In the genomic region with DNA sequence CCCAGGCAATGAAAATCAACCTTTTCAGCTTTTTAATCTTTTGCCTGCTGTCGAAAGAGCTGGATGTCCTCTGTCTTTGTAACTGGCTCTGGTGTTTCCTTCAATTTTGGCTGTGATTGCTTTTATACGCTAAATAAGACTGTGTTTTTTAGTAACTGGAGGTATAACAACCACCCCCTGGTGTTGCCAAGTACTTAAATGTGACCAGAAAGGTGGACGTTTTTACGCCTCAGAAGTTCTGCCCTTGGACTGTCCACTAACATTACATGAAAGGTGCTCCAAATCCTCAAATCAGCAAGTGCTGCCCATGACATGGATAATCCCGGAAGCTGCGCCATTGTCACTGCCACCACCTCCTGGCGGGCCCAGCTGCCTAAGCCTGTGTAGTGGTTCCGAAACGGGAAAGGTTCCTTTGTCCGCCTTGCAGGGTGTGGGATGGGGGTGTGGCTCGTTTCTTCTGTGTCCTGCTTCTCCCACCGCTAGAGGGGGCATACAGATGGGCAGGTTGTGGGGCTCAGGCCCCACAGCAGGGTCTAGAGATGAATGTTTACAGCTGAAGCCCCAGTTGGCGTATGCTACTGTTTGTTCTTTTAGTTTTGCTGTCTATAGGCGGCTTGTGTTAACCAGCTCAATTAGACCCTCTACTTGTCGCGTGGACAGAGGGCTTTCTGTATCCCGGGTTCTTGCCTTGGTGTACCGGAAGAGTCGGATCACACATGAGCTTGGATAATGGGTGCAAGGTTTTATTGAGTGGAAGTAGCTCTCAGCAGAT, we compare ENCODE assay signal across 8 cellular contexts.
A peak's percentile ranks its signal among the peaks of the same experiment; 100 is the strongest.
DNase-seq lines count a peak whose midpoint lies in the region; TF ChIP-seq lines count a peak whose summit lies in the region.

No MANE protein-coding gene starts in this region.

- no peaks in the 10 kb centered on the region for H3F3A ChIP-seq in GM23248 (ENCODE audit: insufficient read depth)

- no peak overlapping the region for H3K9ac ChIP-seq in GM23248

- no peaks in the 10 kb centered on the region for H3K9me3 Mint-ChIP-seq in activated CD4-positive, alpha-beta memory T cell treated with anti-CD3 and anti-CD28 coated beads for 36 hours

- TF ChIP-seq CTCF in AG09319 (IDR thresholded peaks at IDR 0.05; ENCODE audit: low read depth, low read length) (peak; percentile 63), foreskin fibroblast (IDR thresholded peaks at IDR 0.05; ENCODE audit: low read depth, low read length) (peak; percentile 56), tibial artery (IDR thresholded peaks at IDR 0.05) (peak; percentile 16 to 19), tibial nerve (IDR thresholded peaks at IDR 0.05) (no peak)

- peaks cover 4% of the 10 kb centered on the region for H3K27me3 Mint-ChIP-seq in activated CD4-positive, alpha-beta memory T cell treated with anti-CD3 and anti-CD28 coated beads for 36 hours

- no peak for TF ChIP-seq POLR2A in tibial nerve (IDR thresholded peaks at IDR 0.05)

- no peaks in the 10 kb centered on the region for H3K9me3 ChIP-seq in GM23248 (ENCODE audit: low read depth)
- no peaks in the 10 kb centered on the region for H3K9me3 ChIP-seq in tibial artery
- no peaks in the 10 kb centered on the region for H3K9me3 ChIP-seq in tibial nerve

- H3K36me3 ChIP-seq in GM23248 (ENCODE audit: low read depth) (no peaks in the 10 kb centered on the region), tibial artery (no peaks in the 10 kb centered on the region), tibial nerve (no peaks in the 10 kb centered on the region)

- H3K9me2 ChIP-seq in GM23248 (ENCODE audit: insufficient read depth): no peaks in the 10 kb centered on the region

- H3K4me3 ChIP-seq in GM23248 (no peak overlapping the region), foreskin fibroblast (ENCODE audit: low read depth in 1 of 2, low read length in 2 of 2) (no peak overlapping the region), tibial artery (no peak overlapping the region), tibial nerve (no peak overlapping the region)

- no peaks in the 10 kb centered on the region for H3K79me2 ChIP-seq in GM23248 (ENCODE audit: insufficient read depth)

- POLR2A ChIA-PET in activated CD4-positive, alpha-beta memory T cell treated with anti-CD3 and anti-CD28 coated beads for 36 hours (lab: Charles Lee): no interaction called here

- H3K27ac ChIP-seq in GM23248: no peak overlapping the region
- no peak overlapping the region for H3K27ac ChIP-seq in tibial artery
- H3K27ac ChIP-seq in tibial nerve: no peak overlapping the region

- H3K27ac Mint-ChIP-seq in activated CD4-positive, alpha-beta memory T cell treated with anti-CD3 and anti-CD28 coated beads for 36 hours: no peak overlapping the region

- H3K4me1 ChIP-seq in GM23248 (ENCODE audit: insufficient read depth) (no peaks in the 10 kb centered on the region), tibial artery (no peaks in the 10 kb centered on the region), tibial nerve (peaks cover 0 to 5% (median 0%) of the 10 kb centered on the region in 4 donors)

- H3K4me1 Mint-ChIP-seq in activated CD4-positive, alpha-beta memory T cell treated with anti-CD3 and anti-CD28 coated beads for 36 hours (ENCODE audit: low read depth): peaks cover 2% of the 10 kb centered on the region

- H4K20me1 ChIP-seq in GM23248 (ENCODE audit: insufficient read depth): no peaks in the 10 kb centered on the region

- H3K27me3 ChIP-seq in GM23248 (replicated peaks; ENCODE audit: insufficient read depth) (no peaks in the 10 kb centered on the region), tibial artery (peaks cover 0 to 32% of the 10 kb centered on the region in 2 donors), tibial nerve (peaks cover 0 to 1% of the 10 kb centered on the region in 2 donors)

- no peaks in the 10 kb centered on the region for H3K36me3 Mint-ChIP-seq in activated CD4-positive, alpha-beta memory T cell treated with anti-CD3 and anti-CD28 coated beads for 36 hours

- 43 to 48% methylated on average over 18 to 19 of the region's 19 CpGs for WGBS in GM23248 (ENCODE audit: low coverage in 1 of 2, low lambda C conversion rate in 2 of 2, missing lambda C conversion rate in 2 of 2), 2 experiments
- WGBS in tibial nerve, 2 donors: 47 to 53% methylated on average over 19 of the region's 19 CpGs

- in situ Hi-C loops in GM23248 (cut with MboI): loop anchor here (25.0 kb wide), 1 partner anchor 320 kb away; no protein-coding TSS in a partner anchor

- DNase-seq in AG09319 (ENCODE audit: extremely low read depth, low read depth) (no peak), GM23248 (peak; percentile 54), RPMI7951 (ENCODE audit: low read depth) (peak; percentile 50), foreskin fibroblast (peak; percentile 13 to 56), tibial artery (peak in 1 of 2 donors; percentile 50), tibial nerve (ENCODE audit: low spot score in 2 of 2) (no peak), NCI-H2081 treated with DMSO at 0.1 percent for 48 hours (lab: John Stamatoyannopoulos, UW) (no peak)
- DNase-seq in activated CD4-positive, alpha-beta memory T cell treated with anti-CD3 and anti-CD28 coated beads for 36 hours: no peak

- intact Hi-C loops in tibial artery (cut with DNase I; ENCODE audit: low total_unique reads): loop anchor here (5.0 kb wide), 1 partner anchor 490 kb away; a partner anchor contains a TSS
- intact Hi-C loops in activated CD4-positive, alpha-beta memory T cell treated with anti-CD3 and anti-CD28 coated beads for 36 hours (cut with micrococcal nuclease): loop anchor here (5.0 kb wide), 3 partner anchors 110 to 330 kb away; a partner anchor contains a TSS

- H2AFZ ChIP-seq in GM23248: 0 out of 2 replicates have a peak overlapping the region, but pooled peaks have one; percentile 30

- no peak for TF ChIP-seq EP300 in tibial nerve (IDR thresholded peaks at IDR 0.05)

- no peak overlapping the region for H3K4me2 ChIP-seq in GM23248 (ENCODE audit: unreplicated experiment)

- CTCF ChIA-PET in activated CD4-positive, alpha-beta memory T cell treated with anti-CD3 and anti-CD28 coated beads for 36 hours (lab: Charles Lee): interaction anchor here (0.7 to 1.3 kb wide), 6 partner anchors 47 to 211 kb away, joined by 3 to 5 read pairs (median 3); a partner anchor contains a TSS

- no peak overlapping the region for H3K4me3 Mint-ChIP-seq in activated CD4-positive, alpha-beta memory T cell treated with anti-CD3 and anti-CD28 coated beads for 36 hours

Comparison
In these comparisons a context has a peak if more than half of its experiments do, and no peak if none do; other contexts are left out.
1. DNase-seq: peak in GM23248 (single experiment), RPMI7951 (single experiment) and foreskin fibroblast (2 of 2); none in AG09319 (single experiment), activated CD4-positive, alpha-beta memory T cell treated with anti-CD3 and anti-CD28 coated beads for 36 hours (single experiment), tibial nerve (0 of 2) and NCI-H2081 treated with DMSO at 0.1 percent for 48 hours (single experiment).
2. CTCF ChIP-seq: peak in AG09319 (single experiment), foreskin fibroblast (single experiment) and tibial artery (2 of 2); none in tibial nerve (0 of 5).